ENCODE assay signal across 26 cellular contexts in the genomic region with DNA sequence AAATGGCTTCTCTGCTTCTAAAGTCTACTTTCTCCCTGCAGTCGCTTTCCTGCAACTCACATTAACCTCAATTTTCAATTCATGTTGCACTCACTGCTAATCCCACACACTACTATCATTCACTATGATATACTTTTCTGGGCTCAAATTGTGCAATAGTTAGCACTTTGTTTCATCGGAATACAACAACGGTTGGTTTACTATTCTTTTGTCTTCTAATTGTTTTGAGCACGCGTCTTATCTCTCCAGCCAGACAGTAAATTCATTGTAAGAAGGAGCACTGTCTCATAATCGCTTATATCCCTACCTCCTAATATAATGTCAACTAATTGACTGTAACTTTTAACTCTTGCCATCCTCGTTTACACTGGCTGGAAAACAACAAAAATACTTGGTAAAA.
"Had no signal": no experiment of that assay in that cellular context is flagged by ENCODE, and none has a peak within 500 bp of the region (broad histone marks: within the 10 kb centered on the region; RNA-seq: fewer than 3 reads in every experiment).

No MANE protein-coding gene starts in this region.

- DNase-seq: colonic mucosa; cortex of kidney; effector CD8-positive, alpha-beta T cell; effector memory CD8-positive, alpha-beta T cell; endodermal cell; erythroblast; esophagus squamous epithelium; foreskin fibroblast; foreskin melanocyte; gastrocnemius medialis; glutamatergic neuron; head of caudate nucleus; heart right ventricle; hippocampal formation; left cardiac atrium; left lung; left ventricle myocardium superior; lower lobe of right lung; mesenchymal stem cell; mucosa of descending colon; naive B cell had no signal

- ATAC-seq: effector memory CD8-positive, alpha-beta T cell; esophagus mucosa; gastrocnemius medialis; heart right ventricle; left cardiac atrium; left lung; left ventricle myocardium superior; lower lobe of right lung; mucosa of descending colon had no signal

- FAIRE-seq: endometrium, islet of Langerhans, keratinocyte had no signal

- H3K27me3 ChIP-seq: colonic mucosa, esophagus squamous epithelium, gastrocnemius medialis, heart right ventricle, left lung had no signal

- H3K9me3 ChIP-seq: colonic mucosa, esophagus squamous epithelium, gastrocnemius medialis, heart right ventricle, left lung, lower lobe of right lung, mucosa of descending colon had no signal

- H3K4me3 ChIP-seq: colonic mucosa, esophagus squamous epithelium, gastrocnemius medialis, heart right ventricle, left lung, lower lobe of right lung, mucosa of descending colon had no signal

- H3K27ac ChIP-seq: colonic mucosa, epithelial cell of prostate, esophagus squamous epithelium, gastrocnemius medialis, left lung, lower lobe of right lung had no signal

- H3K4me1 ChIP-seq: colonic mucosa had no signal

- H3K36me3 ChIP-seq: colonic mucosa, esophagus squamous epithelium, gastrocnemius medialis, heart right ventricle, left lung, lower lobe of right lung had no signal
